In genomic region chr20:47272893-47273590, GRCh38 we compare ENCODE assay signal across 7 cellular contexts.
DNase-seq lines count a peak whose midpoint lies in the region; ATAC-seq and TF ChIP-seq lines count a peak whose summit lies in the region.

No MANE protein-coding gene starts in this region.

- TF ChIP-seq CTCF in RWPE1 (conservative IDR thresholded peaks at IDR 0.05; ENCODE audit: low read depth), result peak; percentile 97
- TF ChIP-seq CTCF in adrenal gland (IDR thresholded peaks at IDR 0.05), result peak; percentile 63 to 98 (median 92)

- H3K27me3 ChIP-seq in adrenal gland, result no peaks in the 10 kb centered on the region

- CTCF ChIA-PET in RWPE1 (lab: Yijun Ruan, JAX), result interaction anchor here (0.5 to 10.3 kb wide), 33 partner anchors 9 to 1348 kb away, joined by 3 to 387 read pairs (median 4); partner anchors contain the start of genes NCOA3 and ZMYND8

- H3K9me3 ChIP-seq in adrenal gland (replicated peaks in 1 of 3), result no peaks in the 10 kb centered on the region

- H3K27ac ChIP-seq in RWPE1, result peak overlapping the region; percentile 64
- H3K27ac ChIP-seq in adrenal gland, result peak overlapping the region in 4 of 5 donors; percentile 77 to 85 (median 80)
- H3K27ac ChIP-seq in skin epidermis, result peak overlapping the region in 17 of 21 experiments; percentile 30 to 90 (median 74)

- DNase-seq in GDM1 (lab: John Stamatoyannopoulos, UW), result peak; percentile 12
- peak; percentile 66 for DNase-seq in LHCN-M2 (ENCODE audit: low read depth)
- peak; percentile 85 for DNase-seq in RWPE1 (ENCODE audit: low spot score)
- peak in 5 of 7 donors; percentile 53 to 69 (median 65) for DNase-seq in adrenal gland
- peak; percentile 49 to 71 for DNase-seq in hippocampal formation (lab: John Stamatoyannopoulos, UW)

- peaks cover 0 to 35% of the 10 kb centered on the region in 2 donors for H3K36me3 ChIP-seq in adrenal gland (replicated peaks in 1 of 2)

- peaks cover 40 to 64% of the 10 kb centered on the region in 2 donors for H3K4me1 ChIP-seq in adrenal gland (replicated peaks in 1 of 2)

- POLR2A ChIA-PET in RWPE1 (lab: Yijun Ruan, JAX; ENCODE audit: low non-redundant PET), result interaction anchor here (1.2 kb wide), 1 partner anchor 111 kb away, joined by 3 read pairs; no protein-coding TSS in a partner anchor

- H3K4me3 ChIP-seq in adrenal gland (no peak overlapping the region), skin epidermis (no peak overlapping the region)

- 83 to 89% (median 87%) methylated on average over 8 of the region's 8 CpGs for WGBS in adrenal gland, 4 donors

- intact Hi-C loops in adrenal gland (cut with DNase I), result loop anchor here in 1 of 2 donors (5.0 kb wide), 1 partner anchor 109 kb away; no protein-coding TSS in a partner anchor

- ATAC-seq in HG03342 (IDR thresholded peaks at IDR 0.05; ENCODE audit: unreplicated experiment), result no peak

- no peak for TF ChIP-seq POLR2A in adrenal gland (IDR thresholded peaks at IDR 0.05)

Comparison
In these comparisons a context has a peak if more than half of its experiments do, and no peak if none do; other contexts are left out.
1. DNase-seq: peak in every context shown above with its lines; median percentile 85 in RWPE1; 66 in LHCN-M2; 65 in adrenal gland; 60 in hippocampal formation; 12 in GDM1.